18 cellular contexts compared by ENCODE assay signal in the genomic region with DNA sequence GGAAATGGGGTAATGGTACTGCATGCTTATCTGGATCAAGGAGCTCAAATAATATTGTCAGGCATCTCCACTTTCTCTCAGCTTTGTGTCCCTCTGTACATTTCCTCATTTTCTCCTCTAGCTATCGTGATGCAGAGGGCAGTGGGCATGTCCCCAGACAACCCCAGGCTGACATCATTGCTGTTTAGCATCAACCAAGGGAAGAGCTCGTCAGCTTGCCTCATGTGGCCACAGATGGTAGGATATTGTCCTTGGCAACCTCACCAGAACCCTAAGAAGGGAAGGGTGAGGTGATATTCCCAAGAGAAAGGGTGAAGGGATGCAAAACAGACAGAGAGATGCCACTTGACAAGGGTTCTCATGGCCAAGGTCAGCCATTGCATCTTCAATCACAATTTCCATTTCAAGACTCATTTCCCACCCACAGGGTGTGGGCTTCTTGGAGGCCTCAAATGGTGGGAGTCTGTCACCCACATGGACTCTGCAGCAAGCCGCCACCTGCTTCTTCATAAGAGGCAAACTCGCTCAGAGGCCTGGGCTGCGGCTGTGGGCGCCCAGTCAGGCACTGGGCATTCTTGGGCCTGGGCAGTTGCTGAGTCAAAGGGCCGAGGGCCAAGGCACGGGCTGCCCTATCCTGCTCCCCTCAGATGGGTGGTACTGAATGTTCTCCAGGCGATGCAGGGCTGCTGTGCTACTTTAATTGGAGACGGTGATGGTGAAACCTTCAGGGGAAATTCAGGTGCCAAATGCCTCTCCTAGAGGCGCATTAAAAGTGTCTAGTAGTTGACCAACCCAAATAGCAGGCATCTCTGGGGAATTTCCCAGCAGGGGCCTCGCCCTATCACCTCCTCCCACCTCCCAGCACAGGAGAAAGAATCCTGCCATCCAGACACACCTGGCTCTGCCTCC. TPM values are rescaled to one million over a fixed set of nuclear protein-coding genes. Genes with fewer than 3 reads are reported as not detected.
DNase-seq lines count a peak whose midpoint lies in the region; ATAC-seq and TF ChIP-seq lines count a peak whose summit lies in the region.
"Had no signal": no experiment of that assay in that cellular context is flagged by ENCODE, and none has a peak within 500 bp of the region (broad histone marks: within the 10 kb centered on the region; RNA-seq: fewer than 3 reads in every experiment).

No MANE protein-coding gene starts in this region.

- H3K9me3 Mint-ChIP-seq in activated CD4-positive, alpha-beta T cell treated with anti-CD3 and anti-CD28 coated beads, Interleukin-2, amount 10 ng/mL, durations not matched to agents 24 days and 14 days = no peaks in the 10 kb centered on the region
- H3K9me3 Mint-ChIP-seq in immature natural killer cell = peaks cover 0 to 6% (median 2%) of the 10 kb centered on the region in 6 donors

- 74% methylated on average over 9 of the region's 12 CpGs for WGBS in suprapubic skin
- 73% methylated on average over 4 of the region's 12 CpGs for WGBS in right lobe of liver (ENCODE audit: insufficient coverage, low coverage, low lambda C conversion rate, missing lambda C conversion rate)

- H3K27me3 Mint-ChIP-seq in activated CD4-positive, alpha-beta T cell treated with anti-CD3 and anti-CD28 coated beads, Interleukin-2, amount 10 ng/mL, durations not matched to agents 24 days and 14 days = no peaks in the 10 kb centered on the region
- peaks cover 0 to 5% (median 0%) of the 10 kb centered on the region in 3 donors for H3K27me3 Mint-ChIP-seq in immature natural killer cell (ENCODE audit: low read depth in 3 of 3)

- H3K36me3 Mint-ChIP-seq in activated CD4-positive, alpha-beta T cell treated with anti-CD3 and anti-CD28 coated beads, Interleukin-2, amount 10 ng/mL, durations not matched to agents 24 days and 14 days (ENCODE audit: low read depth) = no peaks in the 10 kb centered on the region
- no peaks in the 10 kb centered on the region for H3K36me3 Mint-ChIP-seq in immature natural killer cell
- H3K36me3 Mint-ChIP-seq: CD8-positive, alpha-beta memory T cell; IgD-negative memory B cell had no signal

- POLR2A ChIA-PET in RWPE1 (lab: Yijun Ruan, JAX; ENCODE audit: low non-redundant PET) = no interaction called here

- no peak for TF ChIP-seq CTCF in RWPE1 (conservative IDR thresholded peaks at IDR 0.05; ENCODE audit: low read depth)
- no peak for TF ChIP-seq CTCF in foreskin keratinocyte (conservative IDR thresholded peaks at IDR 0.05)
- no peak for TF ChIP-seq CTCF in suprapubic skin (IDR thresholded peaks at IDR 0.05)
- no peak for TF ChIP-seq CTCF in right lobe of liver (IDR thresholded peaks at IDR 0.05)

- H3K4me1 Mint-ChIP-seq in activated CD4-positive, alpha-beta T cell treated with anti-CD3 and anti-CD28 coated beads, Interleukin-2, amount 10 ng/mL, durations not matched to agents 24 days and 14 days = no peaks in the 10 kb centered on the region
- H3K4me1 Mint-ChIP-seq in immature natural killer cell = no peaks in the 10 kb centered on the region
- H3K4me1 Mint-ChIP-seq: CD8-positive, alpha-beta memory T cell; IgD-negative memory B cell had no signal

- DNase-seq in activated CD4-positive, alpha-beta T cell treated with anti-CD3 and anti-CD28 coated beads, Interleukin-2, amount 10 ng/mL, durations not matched to agents 24 days and 14 days = peak; percentile 41
- DNase-seq in activated CD4-positive, alpha-beta T cell treated with anti-CD3 and anti-CD28 coated beads, Interleukin-2, amount 50 U/mL, for 48 hours = no peak
- peak; percentile 67 for DNase-seq in RWPE1 (ENCODE audit: low spot score)
- DNase-seq in foreskin keratinocyte = peak in 1 of 2 donors; percentile 75
- peak; percentile 13 to 61 for DNase-seq in suprapubic skin (ENCODE audit: low spot score in 2 of 2)
- DNase-seq in right lobe of liver = no peak
- DNase-seq in immature natural killer cell = no peak
- no peak for DNase-seq in GOT3 (lab: John Stamatoyannopoulos, UW)
- DNase-seq: CD8-positive, alpha-beta memory T cell; GDM1; Kasumi-1; NCI-H1930; NCI-H748 treated with DMSO at 0.1 percent for 48 hours; OCI-M1; SJCRH30 had no signal

- TF ChIP-seq POLR2A in suprapubic skin (IDR thresholded peaks at IDR 0.05) (no peak), right lobe of liver (IDR thresholded peaks at IDR 0.05) (no peak)

- H3K27me3 ChIP-seq in foreskin keratinocyte (no peaks in the 10 kb centered on the region), suprapubic skin (no peaks in the 10 kb centered on the region), right lobe of liver (no peaks in the 10 kb centered on the region)
- H3K27me3 ChIP-seq: BLaER1 treated with 17β-estradiol and CSF1 and Interleukin-3, amounts not matched to agents 10 nM and 100 nM had no signal

- ATAC-seq in foreskin keratinocyte (peak; percentile 78), right lobe of liver (no peak)
- ATAC-seq: GM12878 had no signal

- intact Hi-C loops in activated CD4-positive, alpha-beta T cell treated with anti-CD3 and anti-CD28 coated beads, Interleukin-2, amount 10 ng/mL, durations not matched to agents 24 days and 14 days (cut with micrococcal nuclease) = no loop called here
- intact Hi-C loops in right lobe of liver (cut with DNase I) = no loop called here

- H3K4me3 ChIP-seq in suprapubic skin (no peak overlapping the region), right lobe of liver (no peak overlapping the region)
- H3K4me3 ChIP-seq: BLaER1 treated with 17β-estradiol and CSF1 and Interleukin-3, amounts not matched to agents 10 nM and 100 nM; GM12878; SJCRH30 had no signal

- TF ChIP-seq EP300 in suprapubic skin (IDR thresholded peaks at IDR 0.05) = no peak

- H3K9me3 ChIP-seq in suprapubic skin = no peaks in the 10 kb centered on the region
- no peaks in the 10 kb centered on the region for H3K9me3 ChIP-seq in right lobe of liver
- H3K9me3 ChIP-seq: SJCRH30 had no signal

- H3K27ac ChIP-seq in RWPE1 = peak overlapping the region; percentile 19
- H3K27ac ChIP-seq in foreskin keratinocyte = no peak overlapping the region
- H3K27ac ChIP-seq in suprapubic skin = no peak overlapping the region
- H3K27ac ChIP-seq in right lobe of liver = no peak overlapping the region
- H3K27ac ChIP-seq: BLaER1 treated with 17β-estradiol and CSF1 and Interleukin-3, amounts not matched to agents 10 nM and 100 nM; SJCRH30 had no signal

- no peaks in the 10 kb centered on the region for H3K4me1 ChIP-seq in foreskin keratinocyte
- H3K4me1 ChIP-seq in suprapubic skin = peaks cover 39% of the 10 kb centered on the region
- H3K4me1 ChIP-seq in right lobe of liver = peaks cover 0 to 24% (median 3%) of the 10 kb centered on the region in 4 donors
- H3K4me1 ChIP-seq: SJCRH30 had no signal

- CTCF ChIA-PET in RWPE1 (lab: Yijun Ruan, JAX) = interaction anchor here (1.1 kb wide), 1 partner anchor 59 kb away, joined by 5 read pairs; no protein-coding TSS in a partner anchor

- H3K27ac Mint-ChIP-seq in activated CD4-positive, alpha-beta T cell treated with anti-CD3 and anti-CD28 coated beads, Interleukin-2, amount 10 ng/mL, durations not matched to agents 24 days and 14 days = no peak overlapping the region
- H3K27ac Mint-ChIP-seq in immature natural killer cell = no peak overlapping the region
- H3K27ac Mint-ChIP-seq: CD8-positive, alpha-beta memory T cell; IgD-negative memory B cell had no signal

- H3K36me3 ChIP-seq in suprapubic skin (no peaks in the 10 kb centered on the region), right lobe of liver (no peaks in the 10 kb centered on the region)
- H3K36me3 ChIP-seq: BLaER1 treated with 17β-estradiol and CSF1 and Interleukin-3, amounts not matched to agents 10 nM and 100 nM; SJCRH30 had no signal

- H3K4me3 Mint-ChIP-seq in activated CD4-positive, alpha-beta T cell treated with anti-CD3 and anti-CD28 coated beads, Interleukin-2, amount 10 ng/mL, durations not matched to agents 24 days and 14 days = no peak overlapping the region
- H3K4me3 Mint-ChIP-seq in immature natural killer cell = no peak overlapping the region
- H3K4me3 Mint-ChIP-seq: CD8-positive, alpha-beta memory T cell; IgD-negative memory B cell had no signal

RNA-seq across cellular contexts. Expression of a gene that starts 58.1 kb away (rescaled TPM):
- total RNA-seq in activated CD4-positive, alpha-beta T cell treated with anti-CD3 and anti-CD28 coated beads, Interleukin-2, amount 10 ng/mL, durations not matched to agents 24 days and 14 days = 0.93 and 1.2 TPM in 2 replicates
- total RNA-seq in foreskin keratinocyte (0.18 and 0.34 TPM in 2 replicates), suprapubic skin (10 to 100 TPM; 25.7 to 89.4 (median 69.2) TPM), right lobe of liver (10 to 100 TPM; 16.6 to 32.3 (median 22.5) TPM)
- polyA plus RNA-seq in foreskin keratinocyte (0.07 and 0.12 TPM in 2 replicates), immature natural killer cell (under 1 TPM in 2 of 3 donors, not detected in 1; 0.09 TPM)
- total RNA-seq: GM12878, SJCRH30 had no signal
- polyA plus RNA-seq: CD8-positive, alpha-beta memory T cell; IgD-negative memory B cell had no signal

Comparison
In these comparisons a context has a peak if more than half of its experiments do, and no peak if none do; other contexts are left out.
1. DNase-seq: peak in activated CD4-positive, alpha-beta T cell treated with anti-CD3 and anti-CD28 coated beads, Interleukin-2, amount 10 ng/mL, durations not matched to agents 24 days and 14 days (single experiment), RWPE1 (single experiment) and suprapubic skin (2 of 2); none in activated CD4-positive, alpha-beta T cell treated with anti-CD3 and anti-CD28 coated beads, Interleukin-2, amount 50 U/mL, for 48 hours (0 of 2), right lobe of liver (0 of 3), immature natural killer cell (0 of 3) and GOT3 (single experiment).